9 cellular contexts compared by ENCODE assay signal in genomic region chr6:155589190-155589589, GRCh38.
"Had no signal": no experiment of that assay in that cellular context is flagged by ENCODE, and none has a peak within 500 bp of the region (broad histone marks: within the 10 kb centered on the region; RNA-seq: fewer than 3 reads in every experiment).

No MANE protein-coding gene starts in this region.

- H3K9ac ChIP-seq: KMS-11 had no signal

- DNase-seq: GOT3, IMR-90, Karpas-422, KBM-7 had no signal

- H3K9me3 ChIP-seq: HAP-1 had no signal

- H3K4me2 ChIP-seq: KMS-11 had no signal

- FAIRE-seq: H54 had no signal

- H3K36me3 ChIP-seq: HAP-1 had no signal

- H3K27ac ChIP-seq: HL-60, KMS-11 had no signal

- H3K4me3 ChIP-seq: HAP-1 had no signal

- ATAC-seq: HCT116 had no signal
